ENCODE assay signal across 8 cellular contexts in genomic region chr3:195441051-195441450, GRCh38. TPM values are rescaled to one million over a fixed set of nuclear protein-coding genes. Genes with fewer than 3 reads are reported as not detected.
A peak's percentile ranks its signal among the peaks of the same experiment; 100 is the strongest.
DNase-seq lines count a peak whose midpoint lies in the region; ATAC-seq and TF ChIP-seq lines count a peak whose summit lies in the region.

No MANE protein-coding gene starts in this region.

- CTCF ChIA-PET in Panc1 (lab: Charles Lee), result interaction anchor here (1.8 kb wide), 1 partner anchor 170 kb away, joined by 9 read pairs; the partner anchor contains the start of gene XXYLT1

- H3K36me3 ChIP-seq in DND-41 (ENCODE audit: insufficient read depth, low read length) (peaks cover 2% of the 10 kb centered on the region), Panc1 (ENCODE audit: control insufficient read depth, insufficient read depth, low read length) (no peaks in the 10 kb centered on the region), rectal smooth muscle tissue (ENCODE audit: control insufficient read depth, insufficient read depth, low read length) (no peaks in the 10 kb centered on the region)

- H3K4me3 ChIP-seq in DND-41 (ENCODE audit: low read depth in 1 of 2, low read length in 2 of 2) (peak overlapping the region; percentile 79 to 97; a peak in 3 of 4 replicates), Panc1 (ENCODE audit: low read depth in 2 of 2, low read length in 2 of 2) (peak overlapping the region; percentile 74 to 80), rectal smooth muscle tissue (ENCODE audit: low read length) (peak overlapping the region; percentile 78)

- H3K27me3 ChIP-seq in DND-41 (ENCODE audit: insufficient read depth, low read length, poor library complexity) (no peaks in the 10 kb centered on the region), Panc1 (ENCODE audit: control insufficient read depth, insufficient read depth, low read length) (no peaks in the 10 kb centered on the region), rectal smooth muscle tissue (ENCODE audit: control insufficient read depth, insufficient read depth, low read length) (no peaks in the 10 kb centered on the region)

- no peak for TF ChIP-seq POLR2A in erythroblast (IDR thresholded peaks at IDR 0.05; ENCODE audit: low read length)

- in situ Hi-C loops in Panc1 (cut with HindIII; ENCODE audit: low pct_unique_long_range_greater_than_20kb, low sequenced_read_pairs), result no loop called here

- BruUV-seq in Panc1 (replicated peaks; lab: Mats Ljungman, UMichigan), result TSS peak; percentile 90

- H3K9me3 ChIP-seq in DND-41 (ENCODE audit: insufficient read depth, low read length, severe bottlenecking) (no peaks in the 10 kb centered on the region), Panc1 (ENCODE audit: control insufficient read depth, insufficient read depth, low read depth, low read length) (no peaks in the 10 kb centered on the region)

- peak overlapping the region; percentile 89 for H3K4me2 ChIP-seq in DND-41 (ENCODE audit: insufficient read depth, low read length)

- H3K9ac ChIP-seq in DND-41 (ENCODE audit: low read depth, low read length) (peak overlapping the region; percentile 93), rectal smooth muscle tissue (ENCODE audit: low read length) (no peak overlapping the region)

- H3K4me1 ChIP-seq in DND-41 (ENCODE audit: insufficient read depth, low read length), result peaks cover 34% of the 10 kb centered on the region
- H3K4me1 ChIP-seq in Panc1 (ENCODE audit: control insufficient read depth, insufficient read depth, low read length), result peaks cover 23% of the 10 kb centered on the region
- peaks cover 6% of the 10 kb centered on the region for H3K4me1 ChIP-seq in rectal smooth muscle tissue (ENCODE audit: control insufficient read depth, insufficient read depth, low read length)

- peaks cover 66% of the 10 kb centered on the region for H3K79me2 ChIP-seq in DND-41 (ENCODE audit: insufficient read depth, low read length)

- POLR2A ChIA-PET in Panc1 (lab: Charles Lee), result no interaction called here

- DNase-seq in DND-41 (no peak), Panc1 (ENCODE audit: low read depth, low spot score) (no peak), erythroblast (lab: John Stamatoyannopoulos, UW) (peak; percentile 20 to 50), HUDEP-2 (lab: John Stamatoyannopoulos, UW; ENCODE audit: unreplicated experiment in 76 of 76) (no peak), activated gamma-delta T cell (lab: John Stamatoyannopoulos, UW) (no peak)
- no peak for DNase-seq in stimulated activated CD8-positive, alpha-beta memory T cell treated with anti-CD3 and anti-CD28 coated beads, Interleukin-4, amount 100 ng/mL, for 48 hours

- H4K20me1 ChIP-seq in DND-41 (ENCODE audit: insufficient read depth, low read length), result peaks cover 27% of the 10 kb centered on the region

- ATAC-seq in DND-41 (ENCODE audit: insufficient read depth, low read depth) (no peak), Panc1 (no peak), GM19351 (IDR thresholded peaks at IDR 0.05; ENCODE audit: unreplicated experiment) (no peak)

- H2AFZ ChIP-seq in DND-41 (ENCODE audit: low read depth, low read length), result no peak overlapping the region

- H3K27ac ChIP-seq in DND-41 (ENCODE audit: low read length), result peak overlapping the region; percentile 56
- H3K27ac ChIP-seq in Panc1 (ENCODE audit: low read length), result peak overlapping the region; percentile 82
- peak overlapping the region; percentile 95 for H3K27ac ChIP-seq in rectal smooth muscle tissue (ENCODE audit: low read depth, low read length)

- TF ChIP-seq CTCF in DND-41 (IDR thresholded peaks at IDR 0.05; ENCODE audit: borderline replicate concordance, extremely low read depth, low read length, poor library complexity, severe bottlenecking), result no peak
- TF ChIP-seq CTCF in Panc1 (IDR thresholded peaks at IDR 0.05), result no peak

- intact Hi-C loops in Panc1 (cut with micrococcal nuclease; ENCODE audit: unreplicated experiment), result no loop called here

RNA-seq across cellular contexts. Expression of gene ACAP2, which starts 1.8 kb away (rescaled TPM):
- 57.9 TPM for total RNA-seq in Panc1 (2021; ENCODE audit: unreplicated experiment)
- 14.3 TPM for polyA plus RNA-seq in Panc1 (2012; ENCODE audit: insufficient read length)

Comparison
In these comparisons a context has a peak if more than half of its experiments do, and no peak if none do; other contexts are left out.
1. DNase-seq: peak in erythroblast (2 of 2); none in DND-41 (single experiment), Panc1 (single experiment), stimulated activated CD8-positive, alpha-beta memory T cell treated with anti-CD3 and anti-CD28 coated beads, Interleukin-4, amount 100 ng/mL, for 48 hours (single experiment), HUDEP-2 (0 of 76) and activated gamma-delta T cell (single experiment).
2. Peak in every context shown above with its lines, with median percentiles within 50 percentile points of each other: H3K27ac ChIP-seq and H3K4me3 ChIP-seq.